Comparison of ENCODE assay signal across 8 cellular contexts in genomic region chr4:152935661-152936445, GRCh38. TPM values are rescaled to one million over a fixed set of nuclear protein-coding genes. Genes with fewer than 3 reads are reported as not detected.
DNase-seq lines count a peak whose midpoint lies in the region; ATAC-seq, FAIRE-seq and TF ChIP-seq lines count a peak whose summit lies in the region.

A gene with protein sequence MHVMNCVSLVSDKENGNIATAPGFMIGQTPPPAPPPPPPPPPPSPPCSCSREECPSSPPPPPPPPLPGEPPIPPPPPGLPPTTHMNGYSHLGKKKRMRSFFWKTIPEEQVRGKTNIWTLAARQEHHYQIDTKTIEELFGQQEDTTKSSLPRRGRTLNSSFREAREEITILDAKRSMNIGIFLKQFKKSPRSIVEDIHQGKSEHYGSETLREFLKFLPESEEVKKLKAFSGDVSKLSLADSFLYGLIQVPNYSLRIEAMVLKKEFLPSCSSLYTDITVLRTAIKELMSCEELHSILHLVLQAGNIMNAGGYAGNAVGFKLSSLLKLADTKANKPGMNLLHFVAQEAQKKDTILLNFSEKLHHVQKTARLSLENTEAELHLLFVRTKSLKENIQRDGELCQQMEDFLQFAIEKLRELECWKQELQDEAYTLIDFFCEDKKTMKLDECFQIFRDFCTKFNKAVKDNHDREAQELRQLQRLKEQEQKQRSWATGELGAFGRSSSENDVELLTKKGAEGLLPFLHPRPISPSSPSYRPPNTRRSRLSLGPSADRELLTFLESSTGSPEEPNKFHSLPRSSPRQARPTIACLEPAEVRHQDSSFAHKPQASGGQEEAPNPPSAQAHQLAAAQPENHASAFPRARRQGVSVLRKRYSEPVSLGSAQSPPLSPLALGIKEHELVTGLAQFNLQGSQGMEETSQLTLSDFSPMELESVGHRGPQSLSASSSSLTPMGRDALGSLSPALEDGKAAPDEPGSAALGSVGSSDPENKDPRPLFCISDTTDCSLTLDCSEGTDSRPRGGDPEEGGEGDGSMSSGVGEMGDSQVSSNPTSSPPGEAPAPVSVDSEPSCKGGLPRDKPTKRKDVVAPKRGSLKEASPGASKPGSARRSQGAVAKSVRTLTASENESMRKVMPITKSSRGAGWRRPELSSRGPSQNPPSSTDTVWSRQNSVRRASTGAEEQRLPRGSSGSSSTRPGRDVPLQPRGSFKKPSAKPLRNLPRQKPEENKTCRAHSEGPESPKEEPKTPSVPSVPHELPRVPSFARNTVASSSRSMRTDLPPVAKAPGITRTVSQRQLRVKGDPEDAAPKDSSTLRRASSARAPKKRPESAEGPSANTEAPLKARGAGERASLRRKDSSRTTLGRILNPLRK (plus strand): TSS chr4:152936323. CDS start chr4:152943058, 6,735 bp downstream.

- no peaks in the 10 kb centered on the region for H3K9me1 ChIP-seq in K562 (ENCODE audit: control insufficient read depth, insufficient read depth, low read length)

- ATAC-seq in K562, result peak; percentile 91
- ATAC-seq in HG03280 (IDR thresholded peaks at IDR 0.05; ENCODE audit: unreplicated experiment), result no peak

- FAIRE-seq in K562 (lab: Jason Lieb, UNC), result no peak

- peak within 1 kb of the TSS; percentile 84 for H2AFZ ChIP-seq in K562 (ENCODE audit: low read depth, low read length)

- no peak for TF ChIP-seq EP300 in K562 (IDR thresholded peaks at IDR 0.05; ENCODE audit: low read length)

- peak within 1 kb of the TSS; percentile 36 to 86; a peak in 3 of 4 replicates for H3K9ac ChIP-seq in K562 (ENCODE audit: insufficient read depth in 1 of 2, low read depth in 2 of 2, low read length in 2 of 2)

- peaks cover 17 to 57% of the 10 kb centered on the region in 2 experiments; a peak in 4 of 5 replicates for H3K27me3 ChIP-seq in K562 (ENCODE audit: control insufficient read depth in 2 of 2, insufficient read depth in 2 of 2, low read length in 2 of 2)

- no peaks in the 10 kb centered on the region for H3K79me2 ChIP-seq in K562 (ENCODE audit: control insufficient read depth, insufficient read depth, low read length)

- H3K4me2 ChIP-seq in K562 (ENCODE audit: insufficient read depth, low read length), result peak within 1 kb of the TSS; percentile 71

- peak within 1 kb of the TSS; percentile 50 for H3K4me3 ChIP-seq in K562

- H3K36me3 ChIP-seq in K562 (ENCODE audit: control insufficient read depth, insufficient read depth, low read length), result no peaks in the 10 kb centered on the region

- in situ Hi-C loops in K562 (cut with MboI), result no loop called here

- H3K9me3 Mint-ChIP-seq in CD14-positive monocyte (peaks cover 0 to 34% (median 16%) of the 10 kb centered on the region in 7 donors), immature natural killer cell (peaks cover 0 to 1% (median 0%) of the 10 kb centered on the region in 6 donors)

- DNase-seq in CD14-positive monocyte (ENCODE audit: low spot score), result no peak
- peak; percentile 22 for DNase-seq in GM19238 (ENCODE audit: insufficient read length, low spot score)
- peak; percentile 72 for DNase-seq in NCI-H226
- peak; percentile 80 to 88 (median 84) for DNase-seq in K562 (ENCODE audit: extremely low read depth in 1 of 4, low spot score in 3 of 4)
- peak in 1 of 3 donors; percentile 6 for DNase-seq in immature natural killer cell
- DNase-seq in stimulated activated CD4-positive, alpha-beta T cell treated with anti-CD3 and anti-CD28 coated beads, Interleukin-2, amount 100 ng/mL, for 48 hours, result peak; percentile 2
- no peak for DNase-seq in cortex of kidney (lab: John Stamatoyannopoulos, UW)

- CTCF ChIA-PET in K562 (lab: Yijun Ruan, JAX; ENCODE audit: low intra/inter-chr PET ratio), result no interaction called here

- WGBS in K562 (ENCODE audit: insufficient coverage, low coverage, missing lambda C conversion rate), result 6% methylated on average over 39 of the region's 74 CpGs

- H3K36me3 Mint-ChIP-seq in CD14-positive monocyte (peaks cover 16% of the 10 kb centered on the region in 2 donors), immature natural killer cell (no peaks in the 10 kb centered on the region)

- H3K4me1 Mint-ChIP-seq in CD14-positive monocyte (peaks cover 23% of the 10 kb centered on the region), immature natural killer cell (peaks cover 23 to 26% of the 10 kb centered on the region in 2 donors)

- TF ChIP-seq CTCF in CD14-positive monocyte (IDR thresholded peaks at IDR 0.05), result no peak
- peak in 1 of 3 experiments; percentile 27; a peak in 1 of 6 replicates for TF ChIP-seq CTCF in K562 (IDR thresholded peaks at IDR 0.05 in 2 of 3, conservative IDR thresholded peaks at IDR 0.05 in 1 of 3; ENCODE audit: insufficient read depth in 2 of 3, low read depth in 1 of 3, low read length in 3 of 3)

- no peak within 1 kb of the TSS for H3K27ac Mint-ChIP-seq in CD14-positive monocyte
- H3K27ac Mint-ChIP-seq in immature natural killer cell, result no peak within 1 kb of the TSS

- H4K20me1 ChIP-seq in K562 (replicated peaks; ENCODE audit: control insufficient read depth, insufficient read depth, low read length), result 0 out of 2 replicates have a peak, but pooled peaks cover 11% of the 10 kb centered on the region

- H3K27me3 Mint-ChIP-seq in CD14-positive monocyte (ENCODE audit: low read depth in 3 of 3) (peaks cover 71 to 77% (median 73%) of the 10 kb centered on the region in 3 donors), immature natural killer cell (ENCODE audit: low read depth in 3 of 3) (peaks cover 10 to 28% (median 14%) of the 10 kb centered on the region in 3 donors)

- no peaks in the 10 kb centered on the region for H3K9me3 ChIP-seq in K562 (replicated peaks; ENCODE audit: control insufficient read depth, insufficient read depth, low read depth, low read length)

- H3K27ac ChIP-seq in K562 (ENCODE audit: extremely low read depth, low read depth, low read length), result no peak within 1 kb of the TSS

- H3K4me3 Mint-ChIP-seq in CD14-positive monocyte (peak within 1 kb of the TSS; percentile 68 to 85), immature natural killer cell (peak within 1 kb of the TSS; percentile 73 to 82 (median 79))

- TF ChIP-seq POLR2A in K562 (conservative IDR thresholded peaks at IDR 0.05), result no peak

- intact Hi-C loops in CD14-positive monocyte (cut with micrococcal nuclease) (no loop called here), K562 (cut with micrococcal nuclease) (loop anchor here (2.0 kb wide), 1 partner anchor 149 kb away; no protein-coding TSS in a partner anchor)

- no peak for TF ChIP-seq RAD21 in K562 (CRISPR knock-in tag; conservative IDR thresholded peaks at IDR 0.05 in 1 of 2, IDR thresholded peaks at IDR 0.05 in 1 of 2)

- no TSS peak for BruUV-seq in K562 (replicated peaks; lab: Mats Ljungman, UMichigan)

- POLR2A ChIA-PET in K562 (lab: Yijun Ruan, JAX), result interaction anchor here (0.5 kb wide), 1 partner anchor 437 kb away, joined by 3 read pairs; no protein-coding TSS in a partner anchor

- peaks cover 0 to 26% of the 10 kb centered on the region in 2 experiments; a peak in 3 of 5 replicates for H3K4me1 ChIP-seq in K562 (replicated peaks in 1 of 2; ENCODE audit: control insufficient read depth in 2 of 2, insufficient read depth in 2 of 2, low read length in 2 of 2)

TF ChIP-seq in K562, 482 proteins besides CTCF, POLR2A, EP300 and RAD21 (continues in another document):
- TF ChIP-seq, protein P1, sequence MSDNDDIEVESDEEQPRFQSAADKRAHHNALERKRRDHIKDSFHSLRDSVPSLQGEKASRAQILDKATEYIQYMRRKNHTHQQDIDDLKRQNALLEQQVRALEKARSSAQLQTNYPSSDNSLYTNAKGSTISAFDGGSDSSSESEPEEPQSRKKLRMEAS (CRISPR knock-in tag; IDR thresholded peaks at IDR 0.05), result peak; percentile 47; the same call in 1 of the 2 replicates
- 0 out of 2 replicates have a peak, but pooled peaks have one; percentile 37 for TF ChIP-seq GATAD2B (IDR thresholded peaks at IDR 0.05; ENCODE audit: borderline replicate concordance)
- TF ChIP-seq RB1 (IDR thresholded peaks at IDR 0.05; ENCODE audit: low read depth), result peak; percentile 32; the same call in 1 of the 2 replicates
- no peak for TF ChIP-seq TEAD2 (tag; IDR thresholded peaks at IDR 0.05)
- no peak for TF ChIP-seq FOXA3 (CRISPR knock-in tag; conservative IDR thresholded peaks at IDR 0.05 in 1 of 2, IDR thresholded peaks at IDR 0.05 in 1 of 2)
- TF ChIP-seq, protein P2, sequence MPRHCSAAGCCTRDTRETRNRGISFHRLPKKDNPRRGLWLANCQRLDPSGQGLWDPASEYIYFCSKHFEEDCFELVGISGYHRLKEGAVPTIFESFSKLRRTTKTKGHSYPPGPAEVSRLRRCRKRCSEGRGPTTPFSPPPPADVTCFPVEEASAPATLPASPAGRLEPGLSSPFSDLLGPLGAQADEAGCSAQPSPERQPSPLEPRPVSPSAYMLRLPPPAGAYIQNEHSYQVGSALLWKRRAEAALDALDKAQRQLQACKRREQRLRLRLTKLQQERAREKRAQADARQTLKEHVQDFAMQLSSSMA (CRISPR knock-in tag; IDR thresholded peaks at IDR 0.05), result no peak
- no peak for TF ChIP-seq ZNF41 (CRISPR knock-in tag; conservative IDR thresholded peaks at IDR 0.05)
- no peak for TF ChIP-seq ZNF133 (CRISPR knock-in tag; IDR thresholded peaks at IDR 0.05)
- peak; percentile 87 for TF ChIP-seq ZFX (CRISPR knock-in tag; IDR thresholded peaks at IDR 0.05)
- peak; percentile 40; the same call in 1 of the 2 replicates for TF ChIP-seq GABPB1 (CRISPR knock-in tag; IDR thresholded peaks at IDR 0.05)
- no peak for TF ChIP-seq NCOA4 (IDR thresholded peaks at IDR 0.05; ENCODE audit: partially characterized antibody)

RNA-seq across cellular contexts. Expression of the gene that starts here (rescaled TPM):
- polyA plus RNA-seq in CD14-positive monocyte, result not detected
- 0.83 and 1.1 TPM in 2 replicates for total RNA-seq in K562 (2011; cell fraction: chromatin; rRNA removed; ENCODE audit: low replicate concordance)
- 0.53 and 0.83 TPM in 2 replicates for total RNA-seq in K562 (2011; cell fraction: nucleolus; rRNA removed)
- total RNA-seq in K562 (2011; cell fraction: nucleoplasm; rRNA removed), result 0.51 and 0.69 TPM in 2 replicates
- total RNA-seq in K562 (2014; rRNA removed), result 0.04 and 0.05 TPM in 2 replicates
- total RNA-seq in K562 (2014; rRNA removed; fragmentation: Illumina TruSeq; extraction: Trizol), result 0.07 and 0.10 TPM in 2 replicates
- total RNA-seq in K562 (2015; rRNA removed; fragmentation: Illumina TruSeq; extraction: Trizol), result 0.04 TPM in 2 replicates
- total RNA-seq in K562 (2021), result 0.16 and 0.18 TPM in 2 replicates
- 0.43 and 0.66 TPM in 2 replicates for polyA plus RNA-seq in K562 (2011; rRNA removed)
- 0.33 and 0.59 TPM in 2 replicates for polyA plus RNA-seq in K562 (2011; cell fraction: cytosol; rRNA removed)
- polyA plus RNA-seq in K562 (2011; cell fraction: nucleus; rRNA removed), result 1.6 and 1.9 TPM in 2 replicates
- 0.12 and 0.24 TPM in 2 replicates for polyA plus RNA-seq in K562 (2012)
- polyA plus RNA-seq in K562 (2014; fragmentation: Illumina TruSeq; extraction: Trizol), result 0.07 and 0.10 TPM in 2 replicates
- under 1 TPM; 0.01 to 0.08 TPM for polyA plus RNA-seq in K562 (2014; fragmentation: Nextera tagmentation; extraction: Ambion mirVana)
- 0.03 and 0.16 TPM in 2 replicates for polyA plus RNA-seq in K562 (2014; rRNA removed)
- 0.49 and 0.90 TPM in 2 replicates for polyA minus RNA-seq in K562 (2011; rRNA and poly(A)+ RNA removed)
- 0.76 and 1.6 TPM in 2 replicates for polyA minus RNA-seq in K562 (2011; cell fraction: cytosol; rRNA and poly(A)+ RNA removed)
- polyA minus RNA-seq in K562 (2011; cell fraction: nucleus; rRNA and poly(A)+ RNA removed), result 0.67 and 1.1 TPM in 2 replicates
- polyA plus RNA-seq in immature natural killer cell, result not detected

Comparison
In these comparisons a context has a peak if more than half of its experiments do, and no peak if none do; other contexts are left out.
1. DNase-seq: peak in GM19238 (single experiment), NCI-H226 (single experiment), K562 (4 of 4) and stimulated activated CD4-positive, alpha-beta T cell treated with anti-CD3 and anti-CD28 coated beads, Interleukin-2, amount 100 ng/mL, for 48 hours (2 of 2); none in CD14-positive monocyte (single experiment) and cortex of kidney (single experiment).